Comparison of ENCODE assay signal across 24 cellular contexts in genomic region chr15:68439506-68439905, GRCh38. TPM values are rescaled to one million over a fixed set of nuclear protein-coding genes. Genes with fewer than 3 reads are reported as not detected.
DNase-seq lines count a peak whose midpoint lies in the region; ATAC-seq and TF ChIP-seq lines count a peak whose summit lies in the region.
"Had no signal": no experiment of that assay in that cellular context is flagged by ENCODE, and none has a peak within 500 bp of the region (broad histone marks: within the 10 kb centered on the region; RNA-seq: fewer than 3 reads in every experiment).

No MANE protein-coding gene starts in this region.

- H3K14ac ChIP-seq in IMR-90 (replicated peaks; ENCODE audit: low read depth, low read length): no peak overlapping the region; the same call in 1 of the 2 replicates

- in situ Hi-C loops in IMR-90 (cut with MboI; ENCODE audit: low sequenced_read_pairs): no loop called here

- no peak overlapping the region for H2AFZ ChIP-seq in IMR-90 (replicated peaks; ENCODE audit: low read length, poor library complexity)

- CTCF ChIA-PET in IMR-90 (lab: Yijun Ruan, JAX): no interaction called here

- intact Hi-C loops in IMR-90 (cut with micrococcal nuclease): no loop called here
- intact Hi-C loops in esophagus muscularis mucosa (cut with DNase I): no loop called here

- no peak overlapping the region for H3K23ac ChIP-seq in IMR-90 (ENCODE audit: low read depth, low read length)

- TF ChIP-seq RAD21 in IMR-90 (IDR thresholded peaks at IDR 0.05; ENCODE audit: low read length): no peak

- no peak overlapping the region for H3K4me2 ChIP-seq in IMR-90 (ENCODE audit: low read depth, low read length)
- H3K4me2 ChIP-seq: A549; BLaER1 treated with 17β-estradiol and CSF1 and Interleukin-3, amounts not matched to agents 10 nM and 100 nM had no signal

- H3K18ac ChIP-seq in IMR-90 (ENCODE audit: low read depth, low read length): no peak overlapping the region

- no peaks in the 10 kb centered on the region for H3K36me3 ChIP-seq in IMR-90 (ENCODE audit: control insufficient read depth, insufficient read depth, low read length)
- no peaks in the 10 kb centered on the region for H3K36me3 ChIP-seq in esophagus muscularis mucosa
- H3K36me3 ChIP-seq: BLaER1 treated with 17β-estradiol and CSF1 and Interleukin-3, amounts not matched to agents 10 nM and 100 nM had no signal

- H3K27ac ChIP-seq in IMR-90 (ENCODE audit: insufficient read depth, low read length): no peak overlapping the region
- H3K27ac ChIP-seq in esophagus muscularis mucosa (replicated peaks in 1 of 4): no peak overlapping the region
- H3K27ac ChIP-seq: A549; BLaER1 treated with 17β-estradiol and CSF1 and Interleukin-3, amounts not matched to agents 10 nM and 100 nM had no signal

- H3K9me1 ChIP-seq in IMR-90 (ENCODE audit: insufficient read depth, low read length): peaks cover 22% of the 10 kb centered on the region

- H3K27me3 ChIP-seq in IMR-90 (ENCODE audit: control insufficient read depth, insufficient read depth, low read length): peaks cover 24% of the 10 kb centered on the region
- peaks cover 0 to 46% (median 0%) of the 10 kb centered on the region in 4 donors for H3K27me3 ChIP-seq in esophagus muscularis mucosa
- H3K27me3 ChIP-seq: BLaER1 treated with 17β-estradiol and CSF1 and Interleukin-3, amounts not matched to agents 10 nM and 100 nM had no signal

- no peak overlapping the region for H2BK20ac ChIP-seq in IMR-90 (ENCODE audit: low read depth, low read length)

- no peak overlapping the region for H3K27ac Mint-ChIP-seq in stimulated activated effector memory CD8-positive, alpha-beta T cell treated with anti-CD3 and anti-CD28 coated beads, Interleukin-12 subunit alpha, Interleukin-12 subunit beta, amount 100 ng/mL, for 72 hours
- H3K27ac Mint-ChIP-seq in naive thymus-derived CD8-positive, alpha-beta T cell: no peak overlapping the region
- H3K27ac Mint-ChIP-seq: CD4-positive, alpha-beta memory T cell had no signal

- H3K9me3 ChIP-seq in IMR-90 (ENCODE audit: control insufficient read depth, insufficient read depth, low read length) (no peaks in the 10 kb centered on the region), esophagus muscularis mucosa (peaks cover 0 to 4% (median 0%) of the 10 kb centered on the region in 4 donors)
- H3K9me3 ChIP-seq: A549 had no signal

- 82% methylated on average over 3 of the region's 5 CpGs; no CpG with 5 or more reads in 1 of the 2 experiments for WGBS in IMR-90 (ENCODE audit: extremely low coverage in 2 of 2, insufficient read length in 1 of 2), 2 experiments
- 85% methylated on average over 5 of the region's 5 CpGs for WGBS in esophagus muscularis mucosa

- no peak for TF ChIP-seq EP300 in esophagus muscularis mucosa (IDR thresholded peaks at IDR 0.05)

- no peaks in the 10 kb centered on the region for H3K9me3 Mint-ChIP-seq in stimulated activated effector memory CD8-positive, alpha-beta T cell treated with anti-CD3 and anti-CD28 coated beads, Interleukin-12 subunit alpha, Interleukin-12 subunit beta, amount 100 ng/mL, for 72 hours
- H3K9me3 Mint-ChIP-seq in naive thymus-derived CD8-positive, alpha-beta T cell: no peaks in the 10 kb centered on the region
- H3K9me3 Mint-ChIP-seq: CD4-positive, alpha-beta memory T cell had no signal

- peaks cover 26 to 62% (median 41%) of the 10 kb centered on the region in 5 donors for H3K27me3 Mint-ChIP-seq in naive thymus-derived CD8-positive, alpha-beta T cell

- no peak overlapping the region for H4K91ac ChIP-seq in IMR-90 (ENCODE audit: insufficient read depth, low read depth, low read length)

- DNase-seq in D341Med (ENCODE audit: low spot score) (peak; percentile 2), IMR-90 (no peak), esophagus muscularis mucosa (ENCODE audit: extremely low spot score) (peak; percentile 68)
- peak in 1 of 2 donors; percentile 22 for DNase-seq in stimulated activated effector memory CD8-positive, alpha-beta T cell treated with anti-CD3 and anti-CD28 coated beads, Interleukin-12 subunit alpha, Interleukin-12 subunit beta, amount 100 ng/mL, for 72 hours (ENCODE audit: low spot score in 2 of 2)
- no peak for DNase-seq in naive thymus-derived CD8-positive, alpha-beta T cell
- DNase-seq: AML-193; CD4-positive, alpha-beta memory T cell; COR-L47; DMS79; EL; GDM1; KBM-7; NCI-H1105; NCI-H146; NCI-H1930; NCI-H2107; NCI-H524 treated with DMSO at 0.1 percent for 48 hours; NCI-H774 had no signal

- dilution Hi-C loops in IMR-90 (cut with HindIII; ENCODE audit: low sequenced_read_pairs, unreplicated experiment): no loop called here

- POLR2A ChIA-PET in IMR-90 (lab: Charles Lee; ENCODE audit: unreplicated experiment): no interaction called here
- POLR2A ChIA-PET in naive thymus-derived CD8-positive, alpha-beta T cell (lab: Charles Lee): no interaction called here

- no peak overlapping the region for H2BK5ac ChIP-seq in IMR-90 (ENCODE audit: low read depth, low read length, poor library complexity, severe bottlenecking)

- H3K4me1 ChIP-seq in IMR-90 (ENCODE audit: control insufficient read depth, insufficient read depth, low read length) (peaks cover 15% of the 10 kb centered on the region), esophagus muscularis mucosa (peaks cover 0 to 6% (median 3%) of the 10 kb centered on the region in 4 donors)
- H3K4me1 ChIP-seq: A549 had no signal

- H2AK9ac ChIP-seq in IMR-90 (replicated peaks; ENCODE audit: low read depth, low read length, poor library complexity): no peak overlapping the region

- H3K4me3 ChIP-seq in IMR-90 (ENCODE audit: insufficient read depth, low read depth, low read length) (no peak overlapping the region), esophagus muscularis mucosa (no peak overlapping the region)
- H3K4me3 ChIP-seq: A549; BLaER1 treated with 17β-estradiol and CSF1 and Interleukin-3, amounts not matched to agents 10 nM and 100 nM; GM12878 had no signal

- TF ChIP-seq POLR2A in IMR-90 (IDR thresholded peaks at IDR 0.05; ENCODE audit: low read depth, low read length): no peak
- no peak for TF ChIP-seq POLR2A in esophagus muscularis mucosa (IDR thresholded peaks at IDR 0.05; ENCODE audit: low read depth)

- no peaks in the 10 kb centered on the region for H4K20me1 ChIP-seq in IMR-90 (ENCODE audit: insufficient read depth, low read length)
- H4K20me1 ChIP-seq: BLaER1 treated with 17β-estradiol and CSF1 and Interleukin-3, amounts not matched to agents 10 nM and 100 nM had no signal

- no peak overlapping the region for H2BK120ac ChIP-seq in IMR-90 (ENCODE audit: low read depth, low read length)

- no peak overlapping the region for H3K4ac ChIP-seq in IMR-90 (ENCODE audit: low read depth, low read length)

- peak overlapping the region; percentile 63 for H2AK5ac ChIP-seq in IMR-90 (ENCODE audit: low read depth, low read length)

- no peaks in the 10 kb centered on the region for H3K4me1 Mint-ChIP-seq in stimulated activated effector memory CD8-positive, alpha-beta T cell treated with anti-CD3 and anti-CD28 coated beads, Interleukin-12 subunit alpha, Interleukin-12 subunit beta, amount 100 ng/mL, for 72 hours
- H3K4me1 Mint-ChIP-seq in naive thymus-derived CD8-positive, alpha-beta T cell: no peaks in the 10 kb centered on the region
- H3K4me1 Mint-ChIP-seq: CD4-positive, alpha-beta memory T cell had no signal

- no peak overlapping the region for H3K56ac ChIP-seq in IMR-90 (ENCODE audit: extremely low read depth, insufficient read depth, low read length)

- ATAC-seq in IMR-90 (ENCODE audit: low read depth) (no peak), GM21723 (IDR thresholded peaks at IDR 0.05; ENCODE audit: unreplicated experiment) (no peak), HG02884 (IDR thresholded peaks at IDR 0.05; ENCODE audit: unreplicated experiment) (no peak)
- ATAC-seq in stimulated activated effector memory CD8-positive, alpha-beta T cell treated with anti-CD3 and anti-CD28 coated beads, Interleukin-12 subunit alpha, Interleukin-12 subunit beta, amount 100 ng/mL, for 72 hours: peak; percentile 16
- ATAC-seq in naive thymus-derived CD8-positive, alpha-beta T cell: no peak
- ATAC-seq: A549, GM12878 had no signal

- TF ChIP-seq CTCF in IMR-90 (conservative IDR thresholded peaks at IDR 0.05; ENCODE audit: low read depth, low read length): no peak
- TF ChIP-seq CTCF in esophagus muscularis mucosa (IDR thresholded peaks at IDR 0.05): no peak

- H3K36me3 Mint-ChIP-seq in stimulated activated effector memory CD8-positive, alpha-beta T cell treated with anti-CD3 and anti-CD28 coated beads, Interleukin-12 subunit alpha, Interleukin-12 subunit beta, amount 100 ng/mL, for 72 hours: no peaks in the 10 kb centered on the region
- H3K36me3 Mint-ChIP-seq in naive thymus-derived CD8-positive, alpha-beta T cell: no peaks in the 10 kb centered on the region
- H3K36me3 Mint-ChIP-seq: CD4-positive, alpha-beta memory T cell had no signal

- no peak overlapping the region for H3K4me3 Mint-ChIP-seq in stimulated activated effector memory CD8-positive, alpha-beta T cell treated with anti-CD3 and anti-CD28 coated beads, Interleukin-12 subunit alpha, Interleukin-12 subunit beta, amount 100 ng/mL, for 72 hours
- H3K4me3 Mint-ChIP-seq in naive thymus-derived CD8-positive, alpha-beta T cell: no peak overlapping the region
- H3K4me3 Mint-ChIP-seq: CD4-positive, alpha-beta memory T cell had no signal

- peak overlapping the region; percentile 47; the same call in 1 of the 3 replicates for H2BK15ac ChIP-seq in IMR-90 (ENCODE audit: low read depth, low read length)

- H3K79me1 ChIP-seq in IMR-90 (ENCODE audit: low read depth in 1 of 2, low read length in 2 of 2): no peaks in the 10 kb centered on the region

- no peak overlapping the region for H3K9ac ChIP-seq in IMR-90 (ENCODE audit: low read depth, low read length)
- H3K9ac ChIP-seq: BLaER1 treated with 17β-estradiol and CSF1 and Interleukin-3, amounts not matched to agents 10 nM and 100 nM had no signal

- BruUV-seq in IMR-90 (replicated peaks; lab: Mats Ljungman, UMichigan): no TSS peak

- no peak overlapping the region for H4K8ac ChIP-seq in IMR-90 (ENCODE audit: low read depth in 2 of 2, low read length in 2 of 2)

- H4K5ac ChIP-seq in IMR-90 (ENCODE audit: low read depth, low read length): no peak overlapping the region; the same call in 1 of the 2 replicates

TF ChIP-seq in IMR-90, 13 proteins besides CTCF, POLR2A, EP300 and RAD21 (continues in another document):
- TF ChIP-seq MXI1 (IDR thresholded peaks at IDR 0.05; ENCODE audit: borderline replicate concordance, low read depth, low read length) (no peak), RFX5 (IDR thresholded peaks at IDR 0.05; ENCODE audit: low read depth, low read length) (no peak), FOS (IDR thresholded peaks at IDR 0.05; ENCODE audit: low read depth, low read length) (no peak), NFE2L2 (IDR thresholded peaks at IDR 0.05; ENCODE audit: low read depth, low read length) (no peak)

RNA-seq across cellular contexts. Expression of gene ITGA11, which starts 7.5 kb away (rescaled TPM):
- total RNA-seq in IMR-90 (2012; rRNA removed) (2.5 and 4.1 TPM in 2 replicates), esophagus muscularis mucosa (10 to 100 TPM in 2 of 4 donors, 1 to 10 TPM in 2; 3.3 to 15.8 (median 8.6) TPM)
- 5.6 and 6.6 TPM in 2 replicates for polyA plus RNA-seq in IMR-90 (2012; rRNA removed)
- 3.0 and 5.8 TPM in 2 replicates for polyA plus RNA-seq in IMR-90 (2012; cell fraction: cytosol; rRNA removed)
- 6.2 and 6.6 TPM in 2 replicates for polyA plus RNA-seq in IMR-90 (2012; cell fraction: nucleus; rRNA removed; ENCODE audit: low replicate concordance)
- total RNA-seq in naive thymus-derived CD8-positive, alpha-beta T cell: under 1 TPM; 0.03 to 0.11 TPM
- polyA plus RNA-seq in naive thymus-derived CD8-positive, alpha-beta T cell: under 1 TPM in 1 of 3 donors, not detected in 2; 0.02 TPM
- total RNA-seq: CD4-positive, alpha-beta memory T cell; SK-MEL-5 had no signal
- polyA plus RNA-seq: CD4-positive, alpha-beta memory T cell had no signal

Comparison
In these comparisons a context has a peak if more than half of its experiments do, and no peak if none do; other contexts are left out.
1. DNase-seq: peak in D341Med (single experiment) and esophagus muscularis mucosa (single experiment); none in IMR-90 (single experiment) and naive thymus-derived CD8-positive, alpha-beta T cell (0 of 10).